In the genomic region with DNA sequence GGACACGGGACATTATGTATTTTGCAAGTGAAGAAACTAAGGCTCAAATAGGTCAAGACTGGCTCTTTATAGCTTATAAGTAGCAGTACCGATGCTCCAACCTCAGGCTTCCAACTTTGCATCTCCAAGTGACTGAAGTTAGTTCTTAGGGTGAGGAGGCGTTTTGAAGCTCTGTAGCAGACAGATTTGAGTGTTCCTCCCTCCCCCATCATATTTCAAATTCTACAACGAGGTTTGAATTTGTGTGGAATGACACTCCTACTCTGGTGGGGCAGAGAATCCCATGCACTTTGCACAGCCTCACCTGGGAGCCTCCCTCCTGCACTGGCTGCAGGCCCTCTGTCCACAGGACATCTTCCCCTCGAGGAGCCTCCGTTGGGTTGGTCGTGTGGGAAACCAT, we compare ENCODE assay signal across 1 cellular context.
TF ChIP-seq lines count a peak whose summit lies in the region.

No MANE protein-coding gene starts in this region.

TF ChIP-seq in IMR-90, 13 proteins besides CTCF, POLR2A, EP300 and RAD21:
- TF ChIP-seq NFE2L2 (IDR thresholded peaks at IDR 0.05; ENCODE audit: low read depth, low read length) (no peak), RCOR1 (IDR thresholded peaks at IDR 0.05; ENCODE audit: insufficient replicate concordance, low read length) (no peak), RFX5 (IDR thresholded peaks at IDR 0.05; ENCODE audit: low read depth, low read length) (no peak), MXI1 (IDR thresholded peaks at IDR 0.05; ENCODE audit: borderline replicate concordance, low read depth, low read length) (no peak), MAFK (IDR thresholded peaks at IDR 0.05; ENCODE audit: low read depth, low read length) (no peak), CHD1 (IDR thresholded peaks at IDR 0.05; ENCODE audit: low read depth, low read length) (no peak), BHLHE40 (IDR thresholded peaks at IDR 0.05; ENCODE audit: low read depth, low read length) (no peak), SMC3 (IDR thresholded peaks at IDR 0.05; ENCODE audit: low read depth, low read length) (no peak), FOS (IDR thresholded peaks at IDR 0.05; ENCODE audit: low read depth, low read length) (no peak), MAZ (IDR thresholded peaks at IDR 0.05; ENCODE audit: borderline replicate concordance, low read depth, low read length) (no peak), CEBPB (IDR thresholded peaks at IDR 0.05; ENCODE audit: low read depth, low read length) (no peak)
- TF ChIP-seq, protein P1, sequence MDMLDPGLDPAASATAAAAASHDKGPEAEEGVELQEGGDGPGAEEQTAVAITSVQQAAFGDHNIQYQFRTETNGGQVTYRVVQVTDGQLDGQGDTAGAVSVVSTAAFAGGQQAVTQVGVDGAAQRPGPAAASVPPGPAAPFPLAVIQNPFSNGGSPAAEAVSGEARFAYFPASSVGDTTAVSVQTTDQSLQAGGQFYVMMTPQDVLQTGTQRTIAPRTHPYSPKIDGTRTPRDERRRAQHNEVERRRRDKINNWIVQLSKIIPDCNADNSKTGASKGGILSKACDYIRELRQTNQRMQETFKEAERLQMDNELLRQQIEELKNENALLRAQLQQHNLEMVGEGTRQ (IDR thresholded peaks at IDR 0.05; ENCODE audit: low read depth, low read length): no peak
- TF ChIP-seq, protein P2, sequence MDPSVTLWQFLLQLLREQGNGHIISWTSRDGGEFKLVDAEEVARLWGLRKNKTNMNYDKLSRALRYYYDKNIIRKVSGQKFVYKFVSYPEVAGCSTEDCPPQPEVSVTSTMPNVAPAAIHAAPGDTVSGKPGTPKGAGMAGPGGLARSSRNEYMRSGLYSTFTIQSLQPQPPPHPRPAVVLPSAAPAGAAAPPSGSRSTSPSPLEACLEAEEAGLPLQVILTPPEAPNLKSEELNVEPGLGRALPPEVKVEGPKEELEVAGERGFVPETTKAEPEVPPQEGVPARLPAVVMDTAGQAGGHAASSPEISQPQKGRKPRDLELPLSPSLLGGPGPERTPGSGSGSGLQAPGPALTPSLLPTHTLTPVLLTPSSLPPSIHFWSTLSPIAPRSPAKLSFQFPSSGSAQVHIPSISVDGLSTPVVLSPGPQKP (IDR thresholded peaks at IDR 0.05; ENCODE audit: borderline replicate concordance, low read depth, low read length): no peak
